In the genomic region with DNA sequence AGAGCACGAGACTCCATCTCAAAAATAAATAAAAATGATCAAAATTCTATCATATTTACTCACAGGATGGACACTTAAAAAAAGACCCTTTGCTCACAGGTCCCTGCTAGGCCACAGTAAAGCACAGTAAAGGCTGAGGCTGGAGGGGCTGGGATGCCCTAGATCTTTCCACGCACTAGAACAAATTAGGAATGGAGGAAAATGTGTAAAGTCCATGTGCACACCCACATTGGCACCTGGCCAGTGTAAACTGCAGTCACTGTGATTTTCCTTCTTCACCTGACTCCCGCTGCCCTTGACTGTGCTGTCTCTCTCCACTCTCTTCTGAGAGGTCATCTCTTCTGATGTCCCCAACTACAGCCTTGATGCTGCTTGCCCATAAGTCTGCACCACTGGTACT, we compare ENCODE assay signal across 18 cellular contexts.
DNase-seq lines count a peak whose midpoint lies in the region; TF ChIP-seq lines count a peak whose summit lies in the region.
"Had no signal": no experiment of that assay in that cellular context is flagged by ENCODE, and none has a peak within 500 bp of the region (broad histone marks: within the 10 kb centered on the region; RNA-seq: fewer than 3 reads in every experiment).

No MANE protein-coding gene starts in this region.

- DNase-seq in DMS53 (lab: John Stamatoyannopoulos, UW) (peak; percentile 42), DMS53 treated with DMSO at 0.1 percent for 48 hours (lab: John Stamatoyannopoulos, UW; ENCODE audit: unreplicated experiment) (no peak), colonic mucosa (peak; percentile 62), mucosa of gallbladder (ENCODE audit: low spot score) (peak; percentile 62), NCI-H1048 (lab: John Stamatoyannopoulos, UW) (no peak)
- DNase-seq in activated CD4-positive, alpha-beta T cell treated with anti-CD3 and anti-CD28 coated beads, Interleukin-2, amount 50 U/mL, for 4 hours = no peak
- no peak for DNase-seq in stimulated activated CD4-positive, alpha-beta T cell treated with anti-CD3 and anti-CD28 coated beads, Interleukin-4, amount 100 ng/mL, for 4 hours
- DNase-seq: 8988T; BE2C; CD4-positive, alpha-beta T cell; GF-D8; KG1; NCI-H1092; NCI-H526 treated with DMSO at 0.1 percent for 48 hours; PC-3; SJCRH30 had no signal

- H3K9me3 ChIP-seq in HEK293 (ENCODE audit: control insufficient read depth, insufficient read depth, low read depth, low read length) (no peaks in the 10 kb centered on the region), colonic mucosa (no peaks in the 10 kb centered on the region)
- H3K9me3 ChIP-seq: BE2C, HAP-1, SJCRH30 had no signal

- H3K36me3 ChIP-seq in HEK293 (ENCODE audit: control insufficient read depth in 2 of 2, insufficient read depth in 1 of 2, low read length in 2 of 2) = no peaks in the 10 kb centered on the region
- H3K36me3 ChIP-seq in colonic mucosa = no peaks in the 10 kb centered on the region
- H3K36me3 ChIP-seq: BE2C, HAP-1, SJCRH30 had no signal

- POLR2A ChIA-PET in HEK293 (lab: Yijun Ruan, JAX) = no interaction called here

- H3K27ac ChIP-seq in HEK293 (ENCODE audit: extremely low read depth, low read depth, low read length) (no peak overlapping the region), colonic mucosa (no peak overlapping the region)
- H3K27ac ChIP-seq: SJCRH30 had no signal

- TF ChIP-seq CTCF in HEK293 (tag by site-specific recombination; IDR thresholded peaks at IDR 0.05) = no peak
- no peak for TF ChIP-seq CTCF in colonic mucosa (IDR thresholded peaks at IDR 0.05)

- H3K4me1 ChIP-seq in HEK293 (ENCODE audit: control insufficient read depth, insufficient read depth, low read length) = no peaks in the 10 kb centered on the region
- no peaks in the 10 kb centered on the region for H3K4me1 ChIP-seq in colonic mucosa
- H3K4me1 ChIP-seq: BE2C, HAP-1, SJCRH30 had no signal

- intact Hi-C loops in colonic mucosa (cut with DNase I) = no loop called here

- CTCF ChIA-PET in HEK293 (lab: Yijun Ruan, JAX) = no interaction called here

- no peak overlapping the region for H3K4me3 ChIP-seq in HEK293 (ENCODE audit: low read depth, low read length)
- H3K4me3 ChIP-seq in colonic mucosa = no peak overlapping the region
- H3K4me3 ChIP-seq: HAP-1, SJCRH30 had no signal

- H3K9ac ChIP-seq in colonic mucosa (ENCODE audit: low read depth in 2 of 2, low read length in 2 of 2) = no peak overlapping the region

- no peaks in the 10 kb centered on the region for H3K27me3 ChIP-seq in colonic mucosa
- H3K27me3 ChIP-seq: SJCRH30 had no signal

TF ChIP-seq in HEK293, 187 proteins besides CTCF, POLR2A, EP300 and RAD21:
- TF ChIP-seq OSR2 (tag by site-specific recombination; IDR thresholded peaks at IDR 0.05) = no peak
- TF ChIP-seq, protein P1, sequence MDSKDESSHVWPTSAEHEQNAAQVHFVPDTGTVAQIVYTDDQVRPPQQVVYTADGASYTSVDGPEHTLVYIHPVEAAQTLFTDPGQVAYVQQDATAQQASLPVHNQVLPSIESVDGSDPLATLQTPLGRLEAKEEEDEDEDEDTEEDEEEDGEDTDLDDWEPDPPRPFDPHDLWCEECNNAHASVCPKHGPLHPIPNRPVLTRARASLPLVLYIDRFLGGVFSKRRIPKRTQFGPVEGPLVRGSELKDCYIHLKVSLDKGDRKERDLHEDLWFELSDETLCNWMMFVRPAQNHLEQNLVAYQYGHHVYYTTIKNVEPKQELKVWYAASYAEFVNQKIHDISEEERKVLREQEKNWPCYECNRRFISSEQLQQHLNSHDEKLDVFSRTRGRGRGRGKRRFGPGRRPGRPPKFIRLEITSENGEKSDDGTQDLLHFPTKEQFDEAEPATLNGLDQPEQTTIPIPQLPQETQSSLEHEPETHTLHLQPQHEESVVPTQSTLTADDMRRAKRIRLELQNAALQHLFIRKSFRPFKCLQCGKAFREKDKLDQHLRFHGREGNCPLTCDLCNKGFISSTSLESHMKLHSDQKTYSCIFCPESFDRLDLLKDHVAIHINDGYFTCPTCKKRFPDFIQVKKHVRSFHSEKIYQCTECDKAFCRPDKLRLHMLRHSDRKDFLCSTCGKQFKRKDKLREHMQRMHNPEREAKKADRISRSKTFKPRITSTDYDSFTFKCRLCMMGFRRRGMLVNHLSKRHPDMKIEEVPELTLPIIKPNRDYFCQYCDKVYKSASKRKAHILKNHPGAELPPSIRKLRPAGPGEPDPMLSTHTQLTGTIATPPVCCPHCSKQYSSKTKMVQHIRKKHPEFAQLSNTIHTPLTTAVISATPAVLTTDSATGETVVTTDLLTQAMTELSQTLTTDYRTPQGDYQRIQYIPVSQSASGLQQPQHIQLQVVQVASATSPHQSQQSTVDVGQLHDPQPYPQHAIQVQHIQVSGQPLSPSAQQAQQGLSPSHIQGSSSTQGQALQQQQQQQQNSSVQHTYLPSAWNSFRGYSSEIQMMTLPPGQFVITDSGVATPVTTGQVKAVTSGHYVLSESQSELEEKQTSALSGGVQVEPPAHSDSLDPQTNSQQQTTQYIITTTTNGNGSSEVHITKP (tag by site-specific recombination; IDR thresholded peaks at IDR 0.05) = peak; percentile 52

Comparison
In these comparisons a context has a peak if more than half of its experiments do, and no peak if none do; other contexts are left out.
1. DNase-seq: peak in DMS53 (single experiment), colonic mucosa (single experiment) and mucosa of gallbladder (single experiment); none in DMS53 treated with DMSO at 0.1 percent for 48 hours (single experiment), NCI-H1048 (single experiment), activated CD4-positive, alpha-beta T cell treated with anti-CD3 and anti-CD28 coated beads, Interleukin-2, amount 50 U/mL, for 4 hours (0 of 2) and stimulated activated CD4-positive, alpha-beta T cell treated with anti-CD3 and anti-CD28 coated beads, Interleukin-4, amount 100 ng/mL, for 4 hours (0 of 2).